In genomic region chr20:63591147-63591533, GRCh38 we compare ENCODE assay signal across 18 cellular contexts. TPM values are rescaled to one million over a fixed set of nuclear protein-coding genes. Genes with fewer than 3 reads are reported as not detected.
DNase-seq lines count a peak whose midpoint lies in the region; ATAC-seq, FAIRE-seq and TF ChIP-seq lines count a peak whose summit lies in the region.
"Had no signal": no experiment of that assay in that cellular context is flagged by ENCODE, and none has a peak within 500 bp of the region (broad histone marks: within the 10 kb centered on the region; RNA-seq: fewer than 3 reads in every experiment).

No MANE protein-coding gene starts in this region.

- H3K27me3 ChIP-seq in osteoblast (ENCODE audit: insufficient read depth, low read length) (no peaks in the 10 kb centered on the region), suprapubic skin (no peaks in the 10 kb centered on the region)
- H3K27me3 ChIP-seq: BLaER1 treated with 17β-estradiol and CSF1 and Interleukin-3, amounts not matched to agents 10 nM and 100 nM had no signal

- TF ChIP-seq CTCF in endothelial cell (IDR thresholded peaks at IDR 0.05; ENCODE audit: unreplicated experiment) (no peak), osteoblast (IDR thresholded peaks at IDR 0.05; ENCODE audit: extremely low read depth, low read depth, low read length) (no peak), suprapubic skin (IDR thresholded peaks at IDR 0.05) (no peak)

- H3K4me1 ChIP-seq in osteoblast (ENCODE audit: insufficient read depth, low read length): peaks cover 8% of the 10 kb centered on the region
- peaks cover 4% of the 10 kb centered on the region for H3K4me1 ChIP-seq in suprapubic skin

- no peaks in the 10 kb centered on the region for H3K9me3 ChIP-seq in T-helper 17 cell (ENCODE audit: control insufficient read depth, low read length, poor library complexity, severe bottlenecking)
- no peaks in the 10 kb centered on the region for H3K9me3 ChIP-seq in osteoblast (ENCODE audit: low read depth, low read length)
- H3K9me3 ChIP-seq in suprapubic skin: no peaks in the 10 kb centered on the region
- H3K9me3 ChIP-seq: BLaER1 treated with 17β-estradiol and CSF1 and Interleukin-3, amounts not matched to agents 10 nM and 100 nM had no signal

- H3K36me3 Mint-ChIP-seq in T-helper 17 cell (ENCODE audit: low read depth): peaks cover 10% of the 10 kb centered on the region
- peaks cover 13% of the 10 kb centered on the region for H3K36me3 Mint-ChIP-seq in endothelial cell (ENCODE audit: low read depth, unreplicated experiment)

- H3K4me1 Mint-ChIP-seq in T-helper 17 cell (peaks cover 8% of the 10 kb centered on the region), endothelial cell (ENCODE audit: unreplicated experiment) (peaks cover 2% of the 10 kb centered on the region)

- H3K79me2 ChIP-seq in osteoblast (ENCODE audit: insufficient read depth, low read length): no peaks in the 10 kb centered on the region

- TF ChIP-seq POLR2A in GM12891 (IDR thresholded peaks at IDR 0.05; ENCODE audit: low read depth, low read length) (no peak), suprapubic skin (IDR thresholded peaks at IDR 0.05) (no peak)

- no peak overlapping the region for H2AFZ ChIP-seq in osteoblast (ENCODE audit: low read length)
- H2AFZ ChIP-seq: GM23248 had no signal

- no peak for DNase-seq in GM12891 (ENCODE audit: insufficient read length, low spot score)
- DNase-seq in T-helper 17 cell: no peak
- no peak for DNase-seq in endothelial cell (ENCODE audit: low spot score)
- DNase-seq in osteoblast (ENCODE audit: insufficient read length, low spot score, missing footprints): peak; percentile 76
- no peak for DNase-seq in suprapubic skin (ENCODE audit: low spot score in 2 of 2)
- DNase-seq in activated gamma-delta T cell treated with Interleukin-2 at 50 U/mL for 16 hours: no peak
- DNase-seq: ACHN; CD4-positive, alpha-beta memory T cell; DMS79 treated with DMSO at 0.1 percent for 48 hours; EL; GM23248; H9 had no signal

- no peak overlapping the region for H3K4me3 ChIP-seq in osteoblast (ENCODE audit: insufficient read depth, low read length)
- no peak overlapping the region for H3K4me3 ChIP-seq in suprapubic skin
- H3K4me3 ChIP-seq: BLaER1 treated with 17β-estradiol and CSF1 and Interleukin-3, amounts not matched to agents 10 nM and 100 nM; GM23248 had no signal

- H3K27ac ChIP-seq in osteoblast (ENCODE audit: low read depth, low read length) (no peak overlapping the region), suprapubic skin (no peak overlapping the region)
- H3K27ac ChIP-seq: BLaER1 treated with 17β-estradiol and CSF1 and Interleukin-3, amounts not matched to agents 10 nM and 100 nM; GM23248 had no signal

- no peaks in the 10 kb centered on the region for H3K9me3 Mint-ChIP-seq in endothelial cell (ENCODE audit: unreplicated experiment)
- H3K9me3 Mint-ChIP-seq: H9 had no signal

- H3K27me3 Mint-ChIP-seq in T-helper 17 cell: no peaks in the 10 kb centered on the region
- H3K27me3 Mint-ChIP-seq in endothelial cell (ENCODE audit: unreplicated experiment): peaks cover 8% of the 10 kb centered on the region
- H3K27me3 Mint-ChIP-seq: CD4-positive, alpha-beta memory T cell had no signal

- peaks cover 15% of the 10 kb centered on the region for H4K20me1 ChIP-seq in osteoblast (ENCODE audit: insufficient read depth, low read length)

- ATAC-seq in T-helper 17 cell (no peak), GM19452 (IDR thresholded peaks at IDR 0.05; ENCODE audit: unreplicated experiment) (no peak), GM21447 (IDR thresholded peaks at IDR 0.05; ENCODE audit: unreplicated experiment) (no peak)

- TF ChIP-seq EP300 in suprapubic skin (IDR thresholded peaks at IDR 0.05): no peak

- H3K27ac Mint-ChIP-seq in T-helper 17 cell: no peak overlapping the region
- peak overlapping the region; percentile 36 for H3K27ac Mint-ChIP-seq in endothelial cell (ENCODE audit: unreplicated experiment)
- H3K27ac Mint-ChIP-seq: CD4-positive, alpha-beta memory T cell; H9 had no signal

- H3K4me2 ChIP-seq in osteoblast (ENCODE audit: insufficient read depth, low read length): no peak overlapping the region

- 93% methylated on average over 4 of the region's 4 CpGs for WGBS in suprapubic skin

- H3K4me3 Mint-ChIP-seq in T-helper 17 cell (peak overlapping the region; percentile 21), endothelial cell (ENCODE audit: unreplicated experiment) (peak overlapping the region; percentile 51)
- H3K4me3 Mint-ChIP-seq: CD4-positive, alpha-beta memory T cell; H9 had no signal

- H3K36me3 ChIP-seq in osteoblast (ENCODE audit: insufficient read depth, low read length) (peaks cover 39% of the 10 kb centered on the region), suprapubic skin (peaks cover 65% of the 10 kb centered on the region)

- FAIRE-seq in GM12891 (lab: Jason Lieb, UNC): peak; percentile 13
- FAIRE-seq: G401.6, GM12892 had no signal

TF ChIP-seq in GM12891, 5 proteins besides CTCF, POLR2A, EP300 and RAD21:
- TF ChIP-seq PAX5 (IDR thresholded peaks at IDR 0.05; ENCODE audit: insufficient read depth, low read length, severe bottlenecking) (no peak), TAF1 (IDR thresholded peaks at IDR 0.05; ENCODE audit: low read depth, low read length) (no peak), POU2F2 (IDR thresholded peaks at IDR 0.05; ENCODE audit: low read depth, low read length) (no peak), SPI1 (IDR thresholded peaks at IDR 0.05; ENCODE audit: low read depth, low read length) (no peak), POLR2AphosphoS5 (IDR thresholded peaks at IDR 0.05; ENCODE audit: low read depth, low read length) (no peak)

RNA-seq across cellular contexts. Expression of gene HELZ2, which starts 17.1 kb away (rescaled TPM):
- 12.6 TPM for polyA plus RNA-seq in GM12891 (2012; ENCODE audit: low read depth, missing spikeins)
- total RNA-seq in T-helper 17 cell (10 to 100 TPM; 48.0 to 54.8 TPM), endothelial cell (ENCODE audit: unreplicated experiment) (15.3 TPM), osteoblast (23.3 and 27.5 TPM in 2 replicates), suprapubic skin (10 to 100 TPM; 22.8 to 36.6 (median 31.8) TPM)

RNA-seq across cellular contexts. Expression of gene GMEB2, which starts 35.8 kb away (rescaled TPM):
- 7.4 TPM for polyA plus RNA-seq in GM12891 (2012; ENCODE audit: low read depth, missing spikeins)
- total RNA-seq in T-helper 17 cell: 10 to 100 TPM; 17.3 to 21.0 TPM
- total RNA-seq in endothelial cell (ENCODE audit: unreplicated experiment): 11.2 TPM
- 7.4 and 9.4 TPM in 2 replicates for total RNA-seq in osteoblast
- total RNA-seq in suprapubic skin: 10 to 100 TPM; 15.5 to 18.5 (median 16.4) TPM

RNA-seq across cellular contexts. Expression of gene FNDC11, which starts 37.2 kb away (rescaled TPM):
- polyA plus RNA-seq in GM12891 (2012; ENCODE audit: low read depth, missing spikeins): 0.72 TPM
- total RNA-seq in T-helper 17 cell (under 1 TPM; 0.44 to 0.99 TPM), endothelial cell (ENCODE audit: unreplicated experiment) (1.3 TPM), osteoblast (under 0.01 TPM in 1 of 2 replicates, not detected in the other), suprapubic skin (under 1 TPM in 2 of 4 donors, not detected in 2; 0.25 to 0.36 TPM)

RNA-seq across cellular contexts. Expression of gene SRMS, which starts 43.6 kb away (rescaled TPM):
- polyA plus RNA-seq in GM12891 (2012; ENCODE audit: low read depth, missing spikeins): not detected
- total RNA-seq in T-helper 17 cell: not detected
- total RNA-seq in endothelial cell (ENCODE audit: unreplicated experiment): not detected
- total RNA-seq in osteoblast: not detected in 2 replicates
- total RNA-seq in suprapubic skin: 1 to 10 TPM in 1 of 4 donors, not detected in 3; 1.3 TPM
- total RNA-seq: A172; CD4-positive, alpha-beta memory T cell; GM23248 had no signal
- polyA plus RNA-seq: CD4-positive, alpha-beta memory T cell; GM23248 had no signal

RNA-seq across cellular contexts. Expression of gene PTK6, which starts 54.0 kb away (rescaled TPM):
- 0.19 TPM for polyA plus RNA-seq in GM12891 (2012; ENCODE audit: low read depth, missing spikeins)
- total RNA-seq in T-helper 17 cell (under 1 TPM; 0.50 to 0.80 TPM), endothelial cell (ENCODE audit: unreplicated experiment) (not detected), osteoblast (under 0.01 TPM in 1 of 2 replicates, not detected in the other), suprapubic skin (10 to 100 TPM; 58.0 to 70.6 (median 65.6) TPM)
- total RNA-seq: CD4-positive, alpha-beta memory T cell; GM23248 had no signal
- polyA plus RNA-seq: GM23248 had no signal
